In genomic region chrX:16870095-16870860, GRCh38 we compare ENCODE assay signal across 1 cellular context.
TF ChIP-seq lines count a peak whose summit lies in the region.

RBBP7 (minus strand) TSS chrX:16870362; CDS start chrX:16870053, 309 bp downstream.

TF ChIP-seq in HEK293, 187 proteins besides CTCF, POLR2A, EP300 and RAD21 (continued from another document and continues in another):
- TF ChIP-seq ZNF785 (tag by site-specific recombination; IDR thresholded peaks at IDR 0.05) (no peak), ZNF596 (tag by site-specific recombination; IDR thresholded peaks at IDR 0.05) (peak; percentile 96), ZNF548 (tag by site-specific recombination; IDR thresholded peaks at IDR 0.05) (no peak), ZNF585B (tag by site-specific recombination; IDR thresholded peaks at IDR 0.05) (no peak), ZNF18 (tag by site-specific recombination; IDR thresholded peaks at IDR 0.05) (no peak), ZSCAN30 (tag by site-specific recombination; IDR thresholded peaks at IDR 0.05) (peak; percentile 77), ZNF280D (tag by site-specific recombination; IDR thresholded peaks at IDR 0.05) (no peak), ZNF24 (tag by site-specific recombination; IDR thresholded peaks at IDR 0.05) (0 out of 2 replicates have a peak, but pooled peaks have one; percentile 55), ZNF133 (tag by site-specific recombination; IDR thresholded peaks at IDR 0.05) (no peak), ZNF623 (tag by site-specific recombination; IDR thresholded peaks at IDR 0.05) (no peak), ZNF132 (tag by site-specific recombination; IDR thresholded peaks at IDR 0.05; ENCODE audit: borderline replicate concordance) (no peak), ZNF514 (tag by site-specific recombination; IDR thresholded peaks at IDR 0.05) (no peak), ZNF10 (tag by site-specific recombination; IDR thresholded peaks at IDR 0.05) (no peak), ZNF311 (tag by site-specific recombination; IDR thresholded peaks at IDR 0.05; ENCODE audit: borderline replicate concordance) (no peak), BCL6B (tag by site-specific recombination; IDR thresholded peaks at IDR 0.05) (no peak), ZXDB (tag by site-specific recombination; IDR thresholded peaks at IDR 0.05) (peak; percentile 64), ZSCAN23 (tag by site-specific recombination; IDR thresholded peaks at IDR 0.05) (0 out of 2 replicates have a peak, but pooled peaks have one; percentile 58), SP7 (tag by site-specific recombination; IDR thresholded peaks at IDR 0.05) (peak; percentile 79), ZNF148 (tag by site-specific recombination; IDR thresholded peaks at IDR 0.05; ENCODE audit: borderline replicate concordance) (no peak), ZNF324 (tag by site-specific recombination; IDR thresholded peaks at IDR 0.05) (peak; percentile 73; the same call in 1 of the 2 replicates), GFI1B (tag by site-specific recombination; IDR thresholded peaks at IDR 0.05) (peak; percentile 58; the same call in 1 of the 2 replicates), ZBTB1 (tag by site-specific recombination; IDR thresholded peaks at IDR 0.05) (no peak), ZSCAN4 (tag by site-specific recombination; IDR thresholded peaks at IDR 0.05) (no peak), ELK4 (IDR thresholded peaks at IDR 0.05; ENCODE audit: borderline replicate concordance, low read depth, low read length) (no peak), KLF8 (tag by site-specific recombination; IDR thresholded peaks at IDR 0.05) (peak; percentile 79), ZNF19 (tag by site-specific recombination; IDR thresholded peaks at IDR 0.05; ENCODE audit: low read depth) (no peak), ZNF174 (tag by site-specific recombination; IDR thresholded peaks at IDR 0.05) (no peak), GLIS1 (tag by site-specific recombination; IDR thresholded peaks at IDR 0.05) (peak; percentile 60), ZEB2 (tag by site-specific recombination; IDR thresholded peaks at IDR 0.05) (peak; percentile 85), ZNF626 (tag by site-specific recombination; IDR thresholded peaks at IDR 0.05) (no peak), KLF7 (tag by site-specific recombination; IDR thresholded peaks at IDR 0.05; ENCODE audit: borderline replicate concordance) (peak; percentile 49; the same call in 1 of the 2 replicates), ZNF776 (tag by site-specific recombination; IDR thresholded peaks at IDR 0.05; ENCODE audit: borderline replicate concordance) (no peak), ZNF350 (tag by site-specific recombination; IDR thresholded peaks at IDR 0.05) (no peak), ZNF518A (tag by site-specific recombination; conservative IDR thresholded peaks at IDR 0.05; ENCODE audit: low read depth) (no peak), ZNF473 (tag by site-specific recombination; IDR thresholded peaks at IDR 0.05) (no peak), ZNF791 (tag by site-specific recombination; IDR thresholded peaks at IDR 0.05) (no peak), ZNF155 (tag by site-specific recombination; IDR thresholded peaks at IDR 0.05) (no peak), ZNF768 (tag by site-specific recombination; IDR thresholded peaks at IDR 0.05) (no peak), PRDM2 (tag by site-specific recombination; IDR thresholded peaks at IDR 0.05; ENCODE audit: borderline replicate concordance) (no peak)
